In the genomic region with DNA sequence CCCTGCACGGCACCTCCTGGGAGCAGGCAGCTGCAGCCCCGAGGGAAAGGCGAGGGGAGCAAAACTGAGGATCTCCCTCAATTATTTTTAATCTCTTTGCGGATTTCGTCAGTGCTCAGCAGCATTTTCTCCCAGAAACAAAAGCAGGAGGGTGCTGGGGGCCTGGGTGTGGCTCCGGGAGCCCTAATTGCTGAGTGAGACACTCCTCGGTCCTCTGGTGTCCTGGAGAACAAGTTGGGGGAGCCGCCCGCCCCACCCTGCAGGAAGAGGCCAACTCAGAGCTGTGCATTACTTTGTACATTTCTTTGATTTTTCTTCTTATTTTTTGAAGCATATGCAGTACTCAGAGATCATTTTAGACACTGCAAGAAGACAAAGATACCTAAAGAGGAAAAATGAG, we compare ENCODE assay signal across 16 cellular contexts. TPM values are rescaled to one million over a fixed set of nuclear protein-coding genes. Genes with fewer than 3 reads are reported as not detected.
"Had no signal": no experiment of that assay in that cellular context is flagged by ENCODE, and none has a peak within 500 bp of the region (broad histone marks: within the 10 kb centered on the region; RNA-seq: fewer than 3 reads in every experiment).

No MANE protein-coding gene starts in this region.

- H3K4me3 ChIP-seq: dorsolateral prefrontal cortex, pancreas, upper lobe of right lung had no signal

- H3K27me3 ChIP-seq: pancreas, upper lobe of right lung had no signal

- H3K9me3 ChIP-seq: pancreas, upper lobe of right lung had no signal

- FAIRE-seq: bronchial epithelial cell, kidney, pancreas had no signal

- ATAC-seq: pancreas; stimulated activated memory B cell treated with anti-CD40 and anti-IgM and Interleukin-4, amounts not matched to agents 10 μg/mL and 1 μg/mL and 100 μg/mL, for 72 hours; upper lobe of right lung had no signal

- H3K27ac ChIP-seq: dorsolateral prefrontal cortex, pancreas, upper lobe of right lung had no signal

- H3K4me1 ChIP-seq: pancreas, upper lobe of right lung had no signal

- DNase-seq: activated CD4-positive, alpha-beta memory T cell treated with anti-CD3 and anti-CD28 coated beads for 36 hours; activated CD4-positive, alpha-beta T cell treated with anti-CD3 and anti-CD28 coated beads for 1 hour; activated gamma-delta T cell treated with Interleukin-2 at 50 U/mL for 16 hours; activated naive CD8-positive, alpha-beta T cell treated with anti-CD3 and anti-CD28 coated beads for 36 hours; activated T-cell treated with anti-CD3 and anti-CD28 coated beads, Interleukin-2, amount 50 U/mL, for 48 hours; dorsolateral prefrontal cortex; kidney; left ventricle myocardium superior; mesendoderm; pancreas; T1000; upper lobe of right lung had no signal

- H3K36me3 ChIP-seq: pancreas, upper lobe of right lung had no signal

RNA-seq across cellular contexts. Expression of gene CAGE1, which starts 56.5 kb away (rescaled TPM):
- total RNA-seq: bronchial epithelial cell, kidney, left ventricle myocardium superior, renal cortical epithelial cell, subcutaneous adipose tissue, upper lobe of right lung had no signal
- polyA plus RNA-seq: pancreas had no signal
